14 cellular contexts compared by ENCODE assay signal in genomic region chr14:90630407-90630806, GRCh38.
DNase-seq lines count a peak whose midpoint lies in the region; ATAC-seq, FAIRE-seq and TF ChIP-seq lines count a peak whose summit lies in the region.
"Had no signal": no experiment of that assay in that cellular context is flagged by ENCODE, and none has a peak within 500 bp of the region (broad histone marks: within the 10 kb centered on the region; RNA-seq: fewer than 3 reads in every experiment).

No MANE protein-coding gene starts in this region.

- H3K4me3 Mint-ChIP-seq in osteocyte (ENCODE audit: unreplicated experiment) = no peak overlapping the region
- H3K4me3 Mint-ChIP-seq: nephron had no signal

- H3K4me3 ChIP-seq in epithelial cell of esophagus (ENCODE audit: low read length) = no peak overlapping the region
- H3K4me3 ChIP-seq in mucosa of descending colon = no peak overlapping the region

- TF ChIP-seq CTCF in epithelial cell of esophagus (IDR thresholded peaks at IDR 0.05; ENCODE audit: insufficient read depth, low read depth, low read length, missing control alignments) (no peak), mucosa of descending colon (IDR thresholded peaks at IDR 0.05) (no peak), osteocyte (IDR thresholded peaks at IDR 0.05) (no peak)

- H3K36me3 Mint-ChIP-seq in osteocyte (ENCODE audit: unreplicated experiment) = peaks cover 12% of the 10 kb centered on the region

- H3K27me3 Mint-ChIP-seq in osteocyte (ENCODE audit: unreplicated experiment) = no peaks in the 10 kb centered on the region

- no peak for FAIRE-seq in GM19239 (lab: Jason Lieb, UNC)
- FAIRE-seq: small intestine had no signal

- no peaks in the 10 kb centered on the region for H3K9me3 Mint-ChIP-seq in osteocyte (ENCODE audit: unreplicated experiment)

- peaks cover 41% of the 10 kb centered on the region for H3K4me1 Mint-ChIP-seq in osteocyte (ENCODE audit: unreplicated experiment)

- ATAC-seq in Right ventricle myocardium inferior = peak; percentile 42
- peak; percentile 54 for ATAC-seq in mucosa of descending colon
- ATAC-seq in HG03025 (IDR thresholded peaks at IDR 0.05; ENCODE audit: low FRiP score, unreplicated experiment) = no peak

- H3K4me1 ChIP-seq in mucosa of descending colon (ENCODE audit: low read depth) = no peaks in the 10 kb centered on the region

- DNase-seq in Right ventricle myocardium inferior (ENCODE audit: missing footprints) (no peak), cardiac septum (ENCODE audit: low spot score) (no peak), epithelial cell of esophagus (ENCODE audit: low read depth) (peak; percentile 38), mucosa of descending colon (no peak), osteocyte (ENCODE audit: extremely low spot score, unreplicated experiment) (no peak), GM19239 (ENCODE audit: insufficient read length, low spot score) (no peak), middle frontal gyrus (ENCODE audit: extremely low spot score, low spot score) (no peak)
- DNase-seq: activated CD4-positive, alpha-beta T cell treated with anti-CD3 and anti-CD28 coated beads, Interleukin-2, amount 50 U/mL, for 4 hours; activated effector memory CD4-positive, alpha-beta T cell treated with anti-CD3 and anti-CD28 coated beads, Interleukin-2, amount 50 U/mL, for 16 hours; COR-L47; NCI-H510A; small intestine had no signal

- H3K27ac Mint-ChIP-seq in osteocyte (ENCODE audit: unreplicated experiment) = no peak overlapping the region
- H3K27ac Mint-ChIP-seq: nephron had no signal

- no peaks in the 10 kb centered on the region for H3K36me3 ChIP-seq in mucosa of descending colon (ENCODE audit: low read depth)

- intact Hi-C loops in Right ventricle myocardium inferior (cut with DNase I) = no loop called here
- intact Hi-C loops in cardiac septum (cut with DNase I) = no loop called here
- intact Hi-C loops in mucosa of descending colon (cut with DNase I, micrococcal nuclease) = no loop called here

- no peaks in the 10 kb centered on the region for H3K9me3 ChIP-seq in mucosa of descending colon
